ENCODE assay signal across 30 cellular contexts in the genomic region with DNA sequence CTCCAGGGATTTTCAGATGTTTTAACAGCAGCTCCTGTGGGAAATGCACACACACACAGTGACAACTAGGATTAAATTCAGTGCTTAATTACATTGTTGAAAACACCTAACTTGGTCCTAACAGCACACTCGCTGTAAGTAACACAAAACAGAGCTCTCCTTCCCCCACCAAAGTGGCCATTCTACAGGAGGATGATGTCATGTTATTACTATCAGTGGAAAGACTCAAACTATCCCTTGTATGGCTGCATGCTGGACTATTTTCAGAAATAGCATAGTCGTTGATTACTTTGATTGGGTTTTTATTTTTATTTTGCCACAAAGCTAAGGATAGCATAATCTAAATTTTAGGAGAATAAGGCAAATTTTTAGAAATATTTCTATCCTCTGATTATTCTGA.
"Had no signal": no experiment of that assay in that cellular context is flagged by ENCODE, and none has a peak within 500 bp of the region (broad histone marks: within the 10 kb centered on the region; RNA-seq: fewer than 3 reads in every experiment).

No MANE protein-coding gene starts in this region.

- FAIRE-seq: colon had no signal

- H3K9me3 Mint-ChIP-seq: activated CD4-positive, alpha-beta memory T cell treated with anti-CD3 and anti-CD28 coated beads, Interleukin-2, amount 10 ng/mL, durations not matched to agents 7 days and 5 days; activated naive CD4-positive, alpha-beta T cell treated with anti-CD3 and anti-CD28 coated beads, Interleukin-2, amount 10 ng/mL, durations not matched to agents 7 days and 5 days; activated naive CD8-positive, alpha-beta T cell treated with anti-CD3 and anti-CD28 coated beads, Interleukin-2, amount 10 ng/mL, durations not matched to agents 7 days and 5 days; central memory CD8-positive, alpha-beta T cell had no signal

- H3K36me3 Mint-ChIP-seq: activated naive CD4-positive, alpha-beta T cell treated with anti-CD3 and anti-CD28 coated beads, Interleukin-2, amount 10 ng/mL, durations not matched to agents 7 days and 5 days; activated naive CD4-positive, alpha-beta T cell treated with anti-CD3 and anti-CD28 coated beads, Interleukin-2, amount 50 U/mL, for 72 hours; activated naive CD8-positive, alpha-beta T cell treated with anti-CD3 and anti-CD28 coated beads, Interleukin-2, amount 10 ng/mL, durations not matched to agents 7 days and 5 days had no signal

- H3K9me3 ChIP-seq: body of pancreas, gastroesophageal sphincter had no signal

- ATAC-seq: activated CD4-positive, alpha-beta T cell treated with anti-CD3 and anti-CD28 coated beads for 36 hours; activated naive CD4-positive, alpha-beta T cell treated with anti-CD3 and anti-CD28 coated beads, Interleukin-2, amount 50 U/mL, for 72 hours; activated T-cell treated with anti-CD3 and anti-CD28 coated beads, Interleukin-2, amount 50 U/mL, for 72 hours; body of pancreas; effector memory CD8-positive, alpha-beta T cell; gastroesophageal sphincter had no signal

- H3K4me1 Mint-ChIP-seq: activated CD4-positive, alpha-beta memory T cell treated with anti-CD3 and anti-CD28 coated beads, Interleukin-2, amount 10 ng/mL, durations not matched to agents 7 days and 5 days; activated CD4-positive, alpha-beta T cell treated with anti-CD3 and anti-CD28 coated beads for 36 hours; activated CD4-positive, alpha-beta T cell treated with anti-CD3 and anti-CD28 coated beads, Interleukin-2, amount 10 ng/mL, durations not matched to agents 24 days and 14 days; activated naive CD4-positive, alpha-beta T cell treated with anti-CD3 and anti-CD28 coated beads, Interleukin-2, amount 10 ng/mL, durations not matched to agents 7 days and 5 days; activated naive CD8-positive, alpha-beta T cell treated with anti-CD3 and anti-CD28 coated beads, Interleukin-2, amount 10 ng/mL, durations not matched to agents 7 days and 5 days; central memory CD8-positive, alpha-beta T cell had no signal

- H3K27me3 ChIP-seq: body of pancreas, esophagus muscularis mucosa, gastroesophageal sphincter, heart right ventricle had no signal

- H3K36me3 ChIP-seq: esophagus muscularis mucosa, gastroesophageal sphincter, heart right ventricle had no signal

- H3K27ac Mint-ChIP-seq: activated CD4-positive, alpha-beta memory T cell treated with anti-CD3 and anti-CD28 coated beads, Interleukin-2, amount 10 ng/mL, durations not matched to agents 7 days and 5 days; activated CD4-positive, alpha-beta T cell treated with anti-CD3 and anti-CD28 coated beads for 36 hours; activated CD4-positive, alpha-beta T cell treated with anti-CD3 and anti-CD28 coated beads, Interleukin-2, amount 10 ng/mL, durations not matched to agents 24 days and 14 days; activated naive CD4-positive, alpha-beta T cell treated with anti-CD3 and anti-CD28 coated beads, Interleukin-2, amount 10 ng/mL, durations not matched to agents 7 days and 5 days; activated naive CD8-positive, alpha-beta T cell treated with anti-CD3 and anti-CD28 coated beads, Interleukin-2, amount 10 ng/mL, durations not matched to agents 7 days and 5 days; activated T-cell treated with anti-CD3 and anti-CD28 coated beads, Interleukin-2, amount 50 U/mL, for 24 hours; activated T-cell treated with anti-CD3 and anti-CD28 coated beads, Interleukin-2, amount 50 U/mL, for 72 hours; effector memory CD8-positive, alpha-beta T cell had no signal

- H3K4me3 Mint-ChIP-seq: activated CD4-positive, alpha-beta memory T cell treated with anti-CD3 and anti-CD28 coated beads, Interleukin-2, amount 10 ng/mL, durations not matched to agents 7 days and 5 days; activated CD4-positive, alpha-beta T cell treated with anti-CD3 and anti-CD28 coated beads for 36 hours; activated CD4-positive, alpha-beta T cell treated with anti-CD3 and anti-CD28 coated beads, Interleukin-2, amount 10 ng/mL, durations not matched to agents 24 days and 14 days; activated naive CD4-positive, alpha-beta T cell treated with anti-CD3 and anti-CD28 coated beads, Interleukin-2, amount 10 ng/mL, durations not matched to agents 7 days and 5 days; activated naive CD8-positive, alpha-beta T cell treated with anti-CD3 and anti-CD28 coated beads, Interleukin-2, amount 10 ng/mL, durations not matched to agents 7 days and 5 days; activated T-cell treated with anti-CD3 and anti-CD28 coated beads, Interleukin-2, amount 50 U/mL, for 24 hours; activated T-cell treated with anti-CD3 and anti-CD28 coated beads, Interleukin-2, amount 50 U/mL, for 72 hours; central memory CD8-positive, alpha-beta T cell; effector memory CD8-positive, alpha-beta T cell had no signal

- DNase-seq: activated CD4-positive, alpha-beta memory T cell treated with anti-CD3 and anti-CD28 coated beads, Interleukin-2, amount 10 ng/mL, durations not matched to agents 7 days and 5 days; activated CD4-positive, alpha-beta T cell treated with anti-CD3 and anti-CD28 coated beads for 36 hours; activated CD4-positive, alpha-beta T cell treated with anti-CD3 and anti-CD28 coated beads, Interleukin-2, amount 10 ng/mL, durations not matched to agents 24 days and 14 days; activated CD4-positive, alpha-beta T cell treated with anti-CD3 and anti-CD28 coated beads, Interleukin-2, amount 50 U/mL, for 4 hours; activated CD4-positive, CD25-positive, alpha-beta regulatory T cell; activated CD4-positive, CD25-positive, alpha-beta regulatory T cell treated with anti-CD3 and anti-CD28 coated beads, Interleukin-2, amount 50 U/mL, for 72 hours; activated CD8-positive, alpha-beta memory T cell treated with anti-CD3 and anti-CD28 coated beads, Interleukin-2, amount 50 U/mL, for 48 hours; activated gamma-delta T cell; activated naive CD4-positive, alpha-beta T cell; activated naive CD4-positive, alpha-beta T cell treated with anti-CD3 and anti-CD28 coated beads, Interleukin-2, amount 10 ng/mL, durations not matched to agents 7 days and 5 days; activated naive CD8-positive, alpha-beta T cell treated with anti-CD3 and anti-CD28 coated beads, Interleukin-2, amount 10 ng/mL, durations not matched to agents 7 days and 5 days; activated T-cell treated with anti-CD3 and anti-CD28 coated beads for 4 hours; activated T-cell treated with anti-CD3 and anti-CD28 coated beads, Interleukin-2, amount 50 U/mL, for 24 hours; activated T-cell treated with anti-CD3 and anti-CD28 coated beads, Interleukin-2, amount 50 U/mL, for 72 hours; amygdala; aorta; body of pancreas; cortex of kidney; dermis blood vessel endothelial cell; effector CD4-positive, alpha-beta T cell; effector memory CD8-positive, alpha-beta T cell; erythroblast; foreskin melanocyte; heart right ventricle; T-helper 2 cell had no signal

- H3K27ac ChIP-seq: body of pancreas, esophagus muscularis mucosa, gastroesophageal sphincter had no signal

- H3K4me3 ChIP-seq: body of pancreas, esophagus muscularis mucosa, gastroesophageal sphincter, heart right ventricle had no signal

- H3K27me3 Mint-ChIP-seq: activated CD4-positive, alpha-beta memory T cell treated with anti-CD3 and anti-CD28 coated beads, Interleukin-2, amount 10 ng/mL, durations not matched to agents 7 days and 5 days; central memory CD8-positive, alpha-beta T cell had no signal

- H3K4me1 ChIP-seq: body of pancreas had no signal
